ENCODE assay signal across 8 cellular contexts in the genomic region with DNA sequence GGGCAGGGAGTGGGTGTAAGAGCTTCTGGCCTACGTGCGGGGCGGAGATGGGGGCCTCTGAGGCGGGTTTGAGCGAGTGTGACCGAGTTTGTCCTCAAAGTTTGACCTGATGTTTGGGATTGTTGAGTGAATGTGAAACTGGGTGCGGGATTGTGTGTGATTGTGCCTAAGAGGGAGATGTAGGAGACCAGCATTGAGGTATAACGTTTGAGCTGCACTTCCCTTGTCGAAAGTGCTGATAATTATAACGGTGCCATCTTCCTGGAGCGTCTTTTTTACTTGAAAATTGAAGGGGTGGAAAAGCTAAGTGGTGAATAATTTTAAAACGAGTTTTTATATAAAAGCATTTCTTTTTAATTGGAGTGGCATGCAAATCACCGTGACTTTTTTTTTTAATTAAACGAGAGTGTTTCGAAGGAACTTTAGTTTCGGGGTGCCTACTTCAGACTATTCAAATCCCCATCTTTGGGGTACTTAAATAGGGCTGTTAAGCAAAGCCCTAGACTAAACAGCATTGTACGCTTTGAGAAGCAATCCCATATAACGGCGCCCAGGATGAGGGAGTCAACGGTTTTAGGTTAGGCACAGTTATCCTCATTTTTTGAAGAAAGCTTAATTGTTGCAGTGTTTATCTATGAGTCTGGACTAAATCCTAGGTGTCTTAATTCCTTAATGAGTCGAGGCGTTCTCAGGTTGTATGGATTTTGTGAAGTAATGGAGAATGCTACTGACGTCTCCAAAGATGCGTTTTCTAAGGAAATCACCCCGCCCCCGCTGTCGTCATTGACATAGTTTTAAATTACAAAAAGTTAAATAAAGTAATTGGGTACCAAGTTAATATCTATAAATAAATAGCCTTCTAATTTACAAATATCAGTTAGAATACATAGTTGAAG. TPM values are rescaled to one million over a fixed set of nuclear protein-coding genes. Genes with fewer than 3 reads are reported as not detected.
DNase-seq lines count a peak whose midpoint lies in the region; ATAC-seq and TF ChIP-seq lines count a peak whose summit lies in the region.

No MANE protein-coding gene starts in this region.

- peak overlapping the region; percentile 79 for H3K4me3 ChIP-seq in MM.1S (ENCODE audit: low read length)
- peak overlapping the region; percentile 92 for H3K4me3 ChIP-seq in iPS-20b (ENCODE audit: low read length)

- H3K27ac ChIP-seq in MM.1S (ENCODE audit: low read length) (peak overlapping the region; percentile 63; the same call in 1 of the 2 replicates), iPS-20b (ENCODE audit: low read length) (peak overlapping the region; percentile 53)

- H3K36me3 ChIP-seq in MM.1S (replicated peaks; ENCODE audit: insufficient read depth, low read length) (peaks cover 6% of the 10 kb centered on the region), iPS-20b (ENCODE audit: insufficient read depth, low read depth, low read length) (peaks cover 22% of the 10 kb centered on the region)

- peaks cover 27% of the 10 kb centered on the region for H3K4me1 Mint-ChIP-seq in activated T-cell treated with anti-CD3 and anti-CD28 coated beads, Interleukin-2, amount 50 U/mL, for 72 hours (ENCODE audit: low read depth)
- peaks cover 36% of the 10 kb centered on the region for H3K4me1 Mint-ChIP-seq in activated naive CD8-positive, alpha-beta T cell treated with anti-CD3 and anti-CD28 coated beads, Interleukin-2, amount 50 U/mL, for 24 hours

- H3K4me3 Mint-ChIP-seq in activated T-cell treated with anti-CD3 and anti-CD28 coated beads, Interleukin-2, amount 50 U/mL, for 72 hours = no peak overlapping the region
- H3K4me3 Mint-ChIP-seq in activated naive CD8-positive, alpha-beta T cell treated with anti-CD3 and anti-CD28 coated beads, Interleukin-2, amount 50 U/mL, for 24 hours = no peak overlapping the region

- peaks cover 13 to 17% of the 10 kb centered on the region in 2 donors for H3K36me3 Mint-ChIP-seq in activated T-cell treated with anti-CD3 and anti-CD28 coated beads, Interleukin-2, amount 50 U/mL, for 72 hours (ENCODE audit: insufficient read depth in 2 of 2)
- peaks cover 24% of the 10 kb centered on the region for H3K36me3 Mint-ChIP-seq in activated naive CD8-positive, alpha-beta T cell treated with anti-CD3 and anti-CD28 coated beads, Interleukin-2, amount 50 U/mL, for 24 hours (ENCODE audit: low read depth)

- H3K4me1 ChIP-seq in MM.1S (ENCODE audit: low read length) (peaks cover 4% of the 10 kb centered on the region; the same call in 1 of the 2 replicates), iPS-20b (ENCODE audit: insufficient read depth, low read length) (no peaks in the 10 kb centered on the region)

- H3K27ac Mint-ChIP-seq in activated T-cell treated with anti-CD3 and anti-CD28 coated beads, Interleukin-2, amount 50 U/mL, for 72 hours = no peak overlapping the region
- H3K27ac Mint-ChIP-seq in activated naive CD8-positive, alpha-beta T cell treated with anti-CD3 and anti-CD28 coated beads, Interleukin-2, amount 50 U/mL, for 24 hours = no peak overlapping the region

- H3K27me3 Mint-ChIP-seq in activated T-cell treated with anti-CD3 and anti-CD28 coated beads, Interleukin-2, amount 50 U/mL, for 72 hours (ENCODE audit: low read depth) = no peaks in the 10 kb centered on the region
- no peaks in the 10 kb centered on the region for H3K27me3 Mint-ChIP-seq in activated naive CD8-positive, alpha-beta T cell treated with anti-CD3 and anti-CD28 coated beads, Interleukin-2, amount 50 U/mL, for 24 hours

- no peak for TF ChIP-seq CTCF in MM.1S (IDR thresholded peaks at IDR 0.05; ENCODE audit: low read length)

- H3K79me2 ChIP-seq in MM.1S (ENCODE audit: low read length) = peaks cover 53% of the 10 kb centered on the region

- H3K9me2 ChIP-seq in MM.1S (replicated peaks; ENCODE audit: insufficient read depth, low read length) = no peaks in the 10 kb centered on the region

- H3K27me3 ChIP-seq in MM.1S (replicated peaks; ENCODE audit: insufficient read depth, low read length) (no peaks in the 10 kb centered on the region), iPS-20b (ENCODE audit: insufficient read depth, low read length) (no peaks in the 10 kb centered on the region)

- H2AFZ ChIP-seq in MM.1S (ENCODE audit: low read length) = peak overlapping the region; percentile 99

- DNase-seq in activated T-cell treated with anti-CD3 and anti-CD28 coated beads, Interleukin-2, amount 50 U/mL, for 72 hours = peak; percentile 5 to 19
- no peak for DNase-seq in activated T-cell treated with anti-CD3 and anti-CD28 coated beads for 4 hours
- DNase-seq in MM.1S = no peak
- DNase-seq in activated naive CD8-positive, alpha-beta T cell treated with anti-CD3 and anti-CD28 coated beads, Interleukin-2, amount 50 U/mL, for 24 hours = peak; percentile 35
- DNase-seq in stimulated activated naive CD8-positive, alpha-beta T cell treated with anti-CD3 and anti-CD28 coated beads, Interleukin-15, Interleukin-2, amounts not matched to agents 100 U/mL and 50 U/mL, for 24 hours = peak; percentile 45

- H3K9ac ChIP-seq in MM.1S (ENCODE audit: low read length) (peak overlapping the region; percentile 86), iPS-20b (ENCODE audit: low read depth, low read length) (peak overlapping the region; percentile 99)

- no peak for ATAC-seq in activated T-cell treated with anti-CD3 and anti-CD28 coated beads, Interleukin-2, amount 50 U/mL, for 72 hours (replicated peaks in 1 of 2)
- peak; percentile 5 for ATAC-seq in activated naive CD8-positive, alpha-beta T cell treated with anti-CD3 and anti-CD28 coated beads, Interleukin-2, amount 50 U/mL, for 24 hours
- ATAC-seq in stimulated activated naive CD8-positive, alpha-beta T cell treated with anti-CD3 and anti-CD28 coated beads, Interleukin-15, Interleukin-2, amounts not matched to agents 100 U/mL and 50 U/mL, for 24 hours = no peak
- ATAC-seq in HG02884 (IDR thresholded peaks at IDR 0.05; ENCODE audit: unreplicated experiment) (no peak), HG03097 (IDR thresholded peaks at IDR 0.05; ENCODE audit: low FRiP score, unreplicated experiment) (no peak)

- H3K4me2 ChIP-seq in MM.1S (ENCODE audit: low read depth, low read length) = peak overlapping the region; percentile 72

- H3K9me3 ChIP-seq in MM.1S (replicated peaks; ENCODE audit: insufficient read depth, low read length) (no peaks in the 10 kb centered on the region), iPS-20b (ENCODE audit: insufficient read depth, low read depth, low read length) (no peaks in the 10 kb centered on the region)

- H4K20me1 ChIP-seq in MM.1S (ENCODE audit: insufficient read depth, low read length) = no peaks in the 10 kb centered on the region

- no peaks in the 10 kb centered on the region for H3F3A ChIP-seq in MM.1S (ENCODE audit: insufficient read depth, low read length)

- peaks cover 0 to 3% of the 10 kb centered on the region in 2 donors for H3K9me3 Mint-ChIP-seq in activated T-cell treated with anti-CD3 and anti-CD28 coated beads, Interleukin-2, amount 50 U/mL, for 72 hours
- H3K9me3 Mint-ChIP-seq in activated naive CD8-positive, alpha-beta T cell treated with anti-CD3 and anti-CD28 coated beads, Interleukin-2, amount 50 U/mL, for 24 hours = no peaks in the 10 kb centered on the region

RNA-seq across cellular contexts. Expression of a gene that starts 0.6 kb away (rescaled TPM):
- 100 to 1,000 TPM; 115 to 121 TPM for total RNA-seq in activated T-cell treated with anti-CD3 and anti-CD28 coated beads, Interleukin-2, amount 50 U/mL, for 72 hours

RNA-seq across cellular contexts. Expression of a gene that starts 1.1 kb away (rescaled TPM):
- total RNA-seq in activated T-cell treated with anti-CD3 and anti-CD28 coated beads, Interleukin-2, amount 50 U/mL, for 72 hours = 1 to 10 TPM; 3.1 to 3.6 TPM

Comparison
In these comparisons a context has a peak if more than half of its experiments do, and no peak if none do; other contexts are left out.
1. DNase-seq: peak in activated T-cell treated with anti-CD3 and anti-CD28 coated beads, Interleukin-2, amount 50 U/mL, for 72 hours (2 of 2), activated naive CD8-positive, alpha-beta T cell treated with anti-CD3 and anti-CD28 coated beads, Interleukin-2, amount 50 U/mL, for 24 hours (single experiment) and stimulated activated naive CD8-positive, alpha-beta T cell treated with anti-CD3 and anti-CD28 coated beads, Interleukin-15, Interleukin-2, amounts not matched to agents 100 U/mL and 50 U/mL, for 24 hours (single experiment); none in activated T-cell treated with anti-CD3 and anti-CD28 coated beads for 4 hours (single experiment) and MM.1S (single experiment).